ENCODE assay signal across 10 cellular contexts in genomic region chr10:132389631-132390454, GRCh38. TPM values are rescaled to one million over a fixed set of nuclear protein-coding genes. Genes with fewer than 3 reads are reported as not detected.
DNase-seq lines count a peak whose midpoint lies in the region; ATAC-seq and TF ChIP-seq lines count a peak whose summit lies in the region.
"Had no signal": no experiment of that assay in that cellular context is flagged by ENCODE, and none has a peak within 500 bp of the region (broad histone marks: within the 10 kb centered on the region; RNA-seq: fewer than 3 reads in every experiment).

No MANE protein-coding gene starts in this region.

- no peak overlapping the region for H3K4me3 ChIP-seq in sigmoid colon

- H3K9me3 Mint-ChIP-seq in activated CD4-positive, alpha-beta memory T cell treated with anti-CD3 and anti-CD28 coated beads for 36 hours, result peaks cover 7% of the 10 kb centered on the region
- peaks cover 6% of the 10 kb centered on the region for H3K9me3 Mint-ChIP-seq in activated CD4-positive, alpha-beta memory T cell treated with anti-CD3 and anti-CD28 coated beads, Interleukin-2, amount 10 ng/mL, durations not matched to agents 7 days and 5 days

- 42 to 62% methylated on average over 15 of the region's 15 CpGs for WGBS in sigmoid colon, 2 donors

- no peak for TF ChIP-seq POLR2A in sigmoid colon (IDR thresholded peaks at IDR 0.05)

- ATAC-seq in esophagus mucosa (peak; percentile 15), HG02870 (IDR thresholded peaks at IDR 0.05; ENCODE audit: unreplicated experiment) (no peak), HG03460 (IDR thresholded peaks at IDR 0.05; ENCODE audit: unreplicated experiment) (no peak)

- no peaks in the 10 kb centered on the region for H3K9me3 ChIP-seq in sigmoid colon

- H3K4me1 ChIP-seq in sigmoid colon, result peaks cover 0 to 10% (median 0%) of the 10 kb centered on the region in 4 donors

- TF ChIP-seq CTCF in sigmoid colon (IDR thresholded peaks at IDR 0.05), result no peak

- H3K36me3 ChIP-seq in sigmoid colon, result no peaks in the 10 kb centered on the region

- peak overlapping the region; percentile 16 for H3K27ac Mint-ChIP-seq in activated CD4-positive, alpha-beta memory T cell treated with anti-CD3 and anti-CD28 coated beads for 36 hours
- H3K27ac Mint-ChIP-seq in activated CD4-positive, alpha-beta memory T cell treated with anti-CD3 and anti-CD28 coated beads, Interleukin-2, amount 10 ng/mL, durations not matched to agents 7 days and 5 days, result no peak overlapping the region

- DNase-seq in activated CD4-positive, alpha-beta memory T cell treated with anti-CD3 and anti-CD28 coated beads for 36 hours, result no peak
- no peak for DNase-seq in activated CD4-positive, alpha-beta memory T cell treated with anti-CD3 and anti-CD28 coated beads, Interleukin-2, amount 10 ng/mL, durations not matched to agents 7 days and 5 days
- peak; percentile 74 for DNase-seq in NCI-H146 treated with DMSO at 0.1 percent for 48 hours (lab: John Stamatoyannopoulos, UW; ENCODE audit: unreplicated experiment)
- peak; percentile 69 for DNase-seq in sigmoid colon
- no peak for DNase-seq in HK-2 (ENCODE audit: unreplicated experiment)
- DNase-seq: foreskin melanocyte, NCI-H2171 treated with DMSO at 0.1 percent for 48 hours had no signal

- H3K27ac ChIP-seq in sigmoid colon, result no peak overlapping the region

- H3K27me3 ChIP-seq in sigmoid colon, result no peaks in the 10 kb centered on the region

- peaks cover 2% of the 10 kb centered on the region for H3K27me3 Mint-ChIP-seq in activated CD4-positive, alpha-beta memory T cell treated with anti-CD3 and anti-CD28 coated beads for 36 hours
- H3K27me3 Mint-ChIP-seq in activated CD4-positive, alpha-beta memory T cell treated with anti-CD3 and anti-CD28 coated beads, Interleukin-2, amount 10 ng/mL, durations not matched to agents 7 days and 5 days, result no peaks in the 10 kb centered on the region

- POLR2A ChIA-PET in activated CD4-positive, alpha-beta memory T cell treated with anti-CD3 and anti-CD28 coated beads for 36 hours (lab: Charles Lee), result interaction anchor here (1.4 kb wide), 1 partner anchor 57 kb away, joined by 3 read pairs; no protein-coding TSS in a partner anchor
- POLR2A ChIA-PET in activated CD4-positive, alpha-beta memory T cell treated with anti-CD3 and anti-CD28 coated beads, Interleukin-2, amount 10 ng/mL, durations not matched to agents 7 days and 5 days (lab: Charles Lee), result interaction anchor here (1.0 kb wide), 1 partner anchor 57 kb away, joined by 6 read pairs; no protein-coding TSS in a partner anchor

- H3K4me1 Mint-ChIP-seq in activated CD4-positive, alpha-beta memory T cell treated with anti-CD3 and anti-CD28 coated beads for 36 hours (ENCODE audit: low read depth), result peaks cover 3% of the 10 kb centered on the region
- peaks cover 3% of the 10 kb centered on the region for H3K4me1 Mint-ChIP-seq in activated CD4-positive, alpha-beta memory T cell treated with anti-CD3 and anti-CD28 coated beads, Interleukin-2, amount 10 ng/mL, durations not matched to agents 7 days and 5 days

- CTCF ChIA-PET in activated CD4-positive, alpha-beta memory T cell treated with anti-CD3 and anti-CD28 coated beads for 36 hours (lab: Charles Lee), result no interaction called here
- CTCF ChIA-PET in activated CD4-positive, alpha-beta memory T cell treated with anti-CD3 and anti-CD28 coated beads, Interleukin-2, amount 10 ng/mL, durations not matched to agents 7 days and 5 days (lab: Charles Lee), result no interaction called here

- TF ChIP-seq EP300 in sigmoid colon (IDR thresholded peaks at IDR 0.05), result no peak

- H3K4me3 Mint-ChIP-seq in activated CD4-positive, alpha-beta memory T cell treated with anti-CD3 and anti-CD28 coated beads for 36 hours, result peak overlapping the region; percentile 23
- no peak overlapping the region for H3K4me3 Mint-ChIP-seq in activated CD4-positive, alpha-beta memory T cell treated with anti-CD3 and anti-CD28 coated beads, Interleukin-2, amount 10 ng/mL, durations not matched to agents 7 days and 5 days

- no peaks in the 10 kb centered on the region for H3K36me3 Mint-ChIP-seq in activated CD4-positive, alpha-beta memory T cell treated with anti-CD3 and anti-CD28 coated beads for 36 hours
- no peaks in the 10 kb centered on the region for H3K36me3 Mint-ChIP-seq in activated CD4-positive, alpha-beta memory T cell treated with anti-CD3 and anti-CD28 coated beads, Interleukin-2, amount 10 ng/mL, durations not matched to agents 7 days and 5 days (ENCODE audit: low read depth)

- intact Hi-C loops in activated CD4-positive, alpha-beta memory T cell treated with anti-CD3 and anti-CD28 coated beads for 36 hours (cut with micrococcal nuclease), result loop anchor here (1.0 to 5.0 kb wide), 2 partner anchors 56 to 147 kb away; partner anchors contain the start of gene INPP5A
- intact Hi-C loops in sigmoid colon (cut with DNase I), result loop anchor here (5.0 kb wide), 1 partner anchor 152 kb away; no protein-coding TSS in a partner anchor

RNA-seq across cellular contexts. Expression of gene PWWP2B, which starts 7.2 kb away (rescaled TPM):
- 1 to 10 TPM; 3.0 to 3.1 TPM for total RNA-seq in activated CD4-positive, alpha-beta memory T cell treated with anti-CD3 and anti-CD28 coated beads for 36 hours
- total RNA-seq in activated CD4-positive, alpha-beta memory T cell treated with anti-CD3 and anti-CD28 coated beads, Interleukin-2, amount 10 ng/mL, durations not matched to agents 7 days and 5 days, result 1 to 10 TPM; 5.5 to 6.3 TPM
- total RNA-seq in esophagus mucosa, result 14.6 TPM
- total RNA-seq in sigmoid colon, result 10 to 100 TPM in 1 of 4 donors, 1 to 10 TPM in 3; 7.7 to 10.2 (median 9.3) TPM
- 10 to 100 TPM; 27.0 to 50.8 (median 28.2) TPM for polyA plus RNA-seq in sigmoid colon

RNA-seq across cellular contexts. Expression of gene LRRC27, which starts 57.9 kb away (rescaled TPM):
- 1 to 10 TPM; 2.5 to 2.8 TPM for total RNA-seq in activated CD4-positive, alpha-beta memory T cell treated with anti-CD3 and anti-CD28 coated beads for 36 hours
- total RNA-seq in activated CD4-positive, alpha-beta memory T cell treated with anti-CD3 and anti-CD28 coated beads, Interleukin-2, amount 10 ng/mL, durations not matched to agents 7 days and 5 days, result 1 to 10 TPM; 3.3 to 3.9 TPM
- total RNA-seq in esophagus mucosa (3.9 TPM), sigmoid colon (10 to 100 TPM in 1 of 4 donors, 1 to 10 TPM in 3; 6.1 to 15.5 (median 8.1) TPM)
- 1 to 10 TPM; 1.4 to 6.2 (median 1.8) TPM for polyA plus RNA-seq in sigmoid colon

Comparison
In these comparisons a context has a peak if more than half of its experiments do, and no peak if none do; other contexts are left out.
1. DNase-seq: peak in NCI-H146 treated with DMSO at 0.1 percent for 48 hours (single experiment) and sigmoid colon (single experiment); none in activated CD4-positive, alpha-beta memory T cell treated with anti-CD3 and anti-CD28 coated beads for 36 hours (single experiment), activated CD4-positive, alpha-beta memory T cell treated with anti-CD3 and anti-CD28 coated beads, Interleukin-2, amount 10 ng/mL, durations not matched to agents 7 days and 5 days (single experiment) and HK-2 (single experiment).